In the genomic region with DNA sequence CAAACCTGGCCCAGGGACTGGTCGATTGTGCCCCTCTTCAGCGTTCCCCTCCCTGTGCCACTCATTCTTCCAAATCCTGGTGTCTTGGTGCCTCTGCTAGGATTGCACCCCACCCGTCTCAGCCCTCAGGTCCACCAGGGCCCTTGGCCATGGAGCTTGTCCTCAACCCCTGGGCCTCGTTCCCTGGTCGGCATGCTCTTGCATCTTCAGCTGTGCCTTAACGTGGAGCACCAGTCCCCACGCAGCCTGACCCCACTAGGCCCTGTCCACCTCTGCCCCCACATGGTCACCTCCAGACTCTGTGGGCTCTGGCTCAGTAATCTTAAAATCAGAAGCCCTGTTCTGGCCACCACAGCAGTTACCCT, we compare ENCODE assay signal across 2 cellular contexts.
TF ChIP-seq lines count a peak whose summit lies in the region.

No MANE protein-coding gene starts in this region.

TF ChIP-seq in IMR-90, 13 proteins besides CTCF, POLR2A, EP300 and RAD21:
- TF ChIP-seq, protein P1, sequence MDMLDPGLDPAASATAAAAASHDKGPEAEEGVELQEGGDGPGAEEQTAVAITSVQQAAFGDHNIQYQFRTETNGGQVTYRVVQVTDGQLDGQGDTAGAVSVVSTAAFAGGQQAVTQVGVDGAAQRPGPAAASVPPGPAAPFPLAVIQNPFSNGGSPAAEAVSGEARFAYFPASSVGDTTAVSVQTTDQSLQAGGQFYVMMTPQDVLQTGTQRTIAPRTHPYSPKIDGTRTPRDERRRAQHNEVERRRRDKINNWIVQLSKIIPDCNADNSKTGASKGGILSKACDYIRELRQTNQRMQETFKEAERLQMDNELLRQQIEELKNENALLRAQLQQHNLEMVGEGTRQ (IDR thresholded peaks at IDR 0.05; ENCODE audit: low read depth, low read length) = no peak
- no peak for TF ChIP-seq FOS (IDR thresholded peaks at IDR 0.05; ENCODE audit: low read depth, low read length)
- TF ChIP-seq NFE2L2 (IDR thresholded peaks at IDR 0.05; ENCODE audit: low read depth, low read length) = no peak
- TF ChIP-seq MXI1 (IDR thresholded peaks at IDR 0.05; ENCODE audit: borderline replicate concordance, low read depth, low read length) = no peak
- TF ChIP-seq MAZ (IDR thresholded peaks at IDR 0.05; ENCODE audit: borderline replicate concordance, low read depth, low read length) = no peak
- no peak for TF ChIP-seq RCOR1 (IDR thresholded peaks at IDR 0.05; ENCODE audit: insufficient replicate concordance, low read length)
- no peak for TF ChIP-seq SMC3 (IDR thresholded peaks at IDR 0.05; ENCODE audit: low read depth, low read length)
- TF ChIP-seq, protein P2, sequence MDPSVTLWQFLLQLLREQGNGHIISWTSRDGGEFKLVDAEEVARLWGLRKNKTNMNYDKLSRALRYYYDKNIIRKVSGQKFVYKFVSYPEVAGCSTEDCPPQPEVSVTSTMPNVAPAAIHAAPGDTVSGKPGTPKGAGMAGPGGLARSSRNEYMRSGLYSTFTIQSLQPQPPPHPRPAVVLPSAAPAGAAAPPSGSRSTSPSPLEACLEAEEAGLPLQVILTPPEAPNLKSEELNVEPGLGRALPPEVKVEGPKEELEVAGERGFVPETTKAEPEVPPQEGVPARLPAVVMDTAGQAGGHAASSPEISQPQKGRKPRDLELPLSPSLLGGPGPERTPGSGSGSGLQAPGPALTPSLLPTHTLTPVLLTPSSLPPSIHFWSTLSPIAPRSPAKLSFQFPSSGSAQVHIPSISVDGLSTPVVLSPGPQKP (IDR thresholded peaks at IDR 0.05; ENCODE audit: borderline replicate concordance, low read depth, low read length) = no peak
- no peak for TF ChIP-seq BHLHE40 (IDR thresholded peaks at IDR 0.05; ENCODE audit: low read depth, low read length)
- TF ChIP-seq MAFK (IDR thresholded peaks at IDR 0.05; ENCODE audit: low read depth, low read length) = no peak
- TF ChIP-seq RFX5 (IDR thresholded peaks at IDR 0.05; ENCODE audit: low read depth, low read length) = no peak
- no peak for TF ChIP-seq CEBPB (IDR thresholded peaks at IDR 0.05; ENCODE audit: low read depth, low read length)
- no peak for TF ChIP-seq CHD1 (IDR thresholded peaks at IDR 0.05; ENCODE audit: low read depth, low read length)

TF ChIP-seq in GM12878, 131 proteins besides CTCF, POLR2A, EP300 and RAD21:
- no peak for TF ChIP-seq HDGF (IDR thresholded peaks at IDR 0.05)
- TF ChIP-seq ZBED1 (IDR thresholded peaks at IDR 0.05; ENCODE audit: borderline replicate concordance) = no peak
- no peak for TF ChIP-seq FOXK2 (IDR thresholded peaks at IDR 0.05)
- no peak for TF ChIP-seq ZSCAN29 (IDR thresholded peaks at IDR 0.05)
- TF ChIP-seq, protein P3, sequence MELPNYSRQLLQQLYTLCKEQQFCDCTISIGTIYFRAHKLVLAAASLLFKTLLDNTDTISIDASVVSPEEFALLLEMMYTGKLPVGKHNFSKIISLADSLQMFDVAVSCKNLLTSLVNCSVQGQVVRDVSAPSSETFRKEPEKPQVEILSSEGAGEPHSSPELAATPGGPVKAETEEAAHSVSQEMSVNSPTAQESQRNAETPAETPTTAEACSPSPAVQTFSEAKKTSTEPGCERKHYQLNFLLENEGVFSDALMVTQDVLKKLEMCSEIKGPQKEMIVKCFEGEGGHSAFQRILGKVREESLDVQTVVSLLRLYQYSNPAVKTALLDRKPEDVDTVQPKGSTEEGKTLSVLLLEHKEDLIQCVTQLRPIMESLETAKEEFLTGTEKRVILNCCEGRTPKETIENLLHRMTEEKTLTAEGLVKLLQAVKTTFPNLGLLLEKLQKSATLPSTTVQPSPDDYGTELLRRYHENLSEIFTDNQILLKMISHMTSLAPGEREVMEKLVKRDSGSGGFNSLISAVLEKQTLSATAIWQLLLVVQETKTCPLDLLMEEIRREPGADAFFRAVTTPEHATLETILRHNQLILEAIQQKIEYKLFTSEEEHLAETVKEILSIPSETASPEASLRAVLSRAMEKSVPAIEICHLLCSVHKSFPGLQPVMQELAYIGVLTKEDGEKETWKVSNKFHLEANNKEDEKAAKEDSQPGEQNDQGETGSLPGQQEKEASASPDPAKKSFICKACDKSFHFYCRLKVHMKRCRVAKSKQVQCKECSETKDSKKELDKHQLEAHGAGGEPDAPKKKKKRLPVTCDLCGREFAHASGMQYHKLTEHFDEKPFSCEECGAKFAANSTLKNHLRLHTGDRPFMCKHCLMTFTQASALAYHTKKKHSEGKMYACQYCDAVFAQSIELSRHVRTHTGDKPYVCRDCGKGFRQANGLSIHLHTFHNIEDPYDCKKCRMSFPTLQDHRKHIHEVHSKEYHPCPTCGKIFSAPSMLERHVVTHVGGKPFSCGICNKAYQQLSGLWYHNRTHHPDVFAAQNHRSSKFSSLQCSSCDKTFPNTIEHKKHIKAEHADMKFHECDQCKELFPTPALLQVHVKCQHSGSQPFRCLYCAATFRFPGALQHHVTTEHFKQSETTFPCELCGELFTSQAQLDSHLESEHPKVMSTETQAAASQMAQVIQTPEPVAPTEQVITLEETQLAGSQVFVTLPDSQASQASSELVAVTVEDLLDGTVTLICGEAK (IDR thresholded peaks at IDR 0.05; ENCODE audit: borderline replicate concordance) = no peak
- TF ChIP-seq, protein P4, sequence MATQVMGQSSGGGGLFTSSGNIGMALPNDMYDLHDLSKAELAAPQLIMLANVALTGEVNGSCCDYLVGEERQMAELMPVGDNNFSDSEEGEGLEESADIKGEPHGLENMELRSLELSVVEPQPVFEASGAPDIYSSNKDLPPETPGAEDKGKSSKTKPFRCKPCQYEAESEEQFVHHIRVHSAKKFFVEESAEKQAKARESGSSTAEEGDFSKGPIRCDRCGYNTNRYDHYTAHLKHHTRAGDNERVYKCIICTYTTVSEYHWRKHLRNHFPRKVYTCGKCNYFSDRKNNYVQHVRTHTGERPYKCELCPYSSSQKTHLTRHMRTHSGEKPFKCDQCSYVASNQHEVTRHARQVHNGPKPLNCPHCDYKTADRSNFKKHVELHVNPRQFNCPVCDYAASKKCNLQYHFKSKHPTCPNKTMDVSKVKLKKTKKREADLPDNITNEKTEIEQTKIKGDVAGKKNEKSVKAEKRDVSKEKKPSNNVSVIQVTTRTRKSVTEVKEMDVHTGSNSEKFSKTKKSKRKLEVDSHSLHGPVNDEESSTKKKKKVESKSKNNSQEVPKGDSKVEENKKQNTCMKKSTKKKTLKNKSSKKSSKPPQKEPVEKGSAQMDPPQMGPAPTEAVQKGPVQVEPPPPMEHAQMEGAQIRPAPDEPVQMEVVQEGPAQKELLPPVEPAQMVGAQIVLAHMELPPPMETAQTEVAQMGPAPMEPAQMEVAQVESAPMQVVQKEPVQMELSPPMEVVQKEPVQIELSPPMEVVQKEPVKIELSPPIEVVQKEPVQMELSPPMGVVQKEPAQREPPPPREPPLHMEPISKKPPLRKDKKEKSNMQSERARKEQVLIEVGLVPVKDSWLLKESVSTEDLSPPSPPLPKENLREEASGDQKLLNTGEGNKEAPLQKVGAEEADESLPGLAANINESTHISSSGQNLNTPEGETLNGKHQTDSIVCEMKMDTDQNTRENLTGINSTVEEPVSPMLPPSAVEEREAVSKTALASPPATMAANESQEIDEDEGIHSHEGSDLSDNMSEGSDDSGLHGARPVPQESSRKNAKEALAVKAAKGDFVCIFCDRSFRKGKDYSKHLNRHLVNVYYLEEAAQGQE (IDR thresholded peaks at IDR 0.05; ENCODE audit: low read depth, low read length) = no peak
- TF ChIP-seq SUPT20H (IDR thresholded peaks at IDR 0.05; ENCODE audit: borderline replicate concordance, control insufficient read depth, low read depth, low read length) = no peak
- TF ChIP-seq SMAD5 (IDR thresholded peaks at IDR 0.05; ENCODE audit: low read depth) = no peak
- no peak for TF ChIP-seq NR2F1 (conservative IDR thresholded peaks at IDR 0.05)
- no peak for TF ChIP-seq PML (IDR thresholded peaks at IDR 0.05; ENCODE audit: low read length)
- TF ChIP-seq, protein P5, sequence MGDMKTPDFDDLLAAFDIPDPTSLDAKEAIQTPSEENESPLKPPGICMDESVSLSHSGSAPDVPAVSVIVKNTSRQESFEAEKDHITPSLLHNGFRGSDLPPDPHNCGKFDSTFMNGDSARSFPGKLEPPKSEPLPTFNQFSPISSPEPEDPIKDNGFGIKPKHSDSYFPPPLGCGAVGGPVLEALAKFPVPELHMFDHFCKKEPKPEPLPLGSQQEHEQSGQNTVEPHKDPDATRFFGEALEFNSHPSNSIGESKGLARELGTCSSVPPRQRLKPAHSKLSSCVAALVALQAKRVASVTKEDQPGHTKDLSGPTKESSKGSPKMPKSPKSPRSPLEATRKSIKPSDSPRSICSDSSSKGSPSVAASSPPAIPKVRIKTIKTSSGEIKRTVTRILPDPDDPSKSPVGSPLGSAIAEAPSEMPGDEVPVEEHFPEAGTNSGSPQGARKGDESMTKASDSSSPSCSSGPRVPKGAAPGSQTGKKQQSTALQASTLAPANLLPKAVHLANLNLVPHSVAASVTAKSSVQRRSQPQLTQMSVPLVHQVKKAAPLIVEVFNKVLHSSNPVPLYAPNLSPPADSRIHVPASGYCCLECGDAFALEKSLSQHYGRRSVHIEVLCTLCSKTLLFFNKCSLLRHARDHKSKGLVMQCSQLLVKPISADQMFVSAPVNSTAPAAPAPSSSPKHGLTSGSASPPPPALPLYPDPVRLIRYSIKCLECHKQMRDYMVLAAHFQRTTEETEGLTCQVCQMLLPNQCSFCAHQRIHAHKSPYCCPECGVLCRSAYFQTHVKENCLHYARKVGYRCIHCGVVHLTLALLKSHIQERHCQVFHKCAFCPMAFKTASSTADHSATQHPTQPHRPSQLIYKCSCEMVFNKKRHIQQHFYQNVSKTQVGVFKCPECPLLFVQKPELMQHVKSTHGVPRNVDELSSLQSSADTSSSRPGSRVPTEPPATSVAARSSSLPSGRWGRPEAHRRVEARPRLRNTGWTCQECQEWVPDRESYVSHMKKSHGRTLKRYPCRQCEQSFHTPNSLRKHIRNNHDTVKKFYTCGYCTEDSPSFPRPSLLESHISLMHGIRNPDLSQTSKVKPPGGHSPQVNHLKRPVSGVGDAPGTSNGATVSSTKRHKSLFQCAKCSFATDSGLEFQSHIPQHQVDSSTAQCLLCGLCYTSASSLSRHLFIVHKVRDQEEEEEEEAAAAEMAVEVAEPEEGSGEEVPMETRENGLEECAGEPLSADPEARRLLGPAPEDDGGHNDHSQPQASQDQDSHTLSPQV (IDR thresholded peaks at IDR 0.05) = no peak
- no peak for TF ChIP-seq RAD51 (IDR thresholded peaks at IDR 0.05)
- TF ChIP-seq HDAC2 (IDR thresholded peaks at IDR 0.05) = no peak
- TF ChIP-seq BACH1 (IDR thresholded peaks at IDR 0.05; ENCODE audit: borderline replicate concordance) = no peak
- TF ChIP-seq CBX3 (IDR thresholded peaks at IDR 0.05; ENCODE audit: borderline replicate concordance, low read depth) = no peak
TF ChIP-seq in GM12878: peak in this region for 0.
